24 cellular contexts compared by ENCODE assay signal in the genomic region with DNA sequence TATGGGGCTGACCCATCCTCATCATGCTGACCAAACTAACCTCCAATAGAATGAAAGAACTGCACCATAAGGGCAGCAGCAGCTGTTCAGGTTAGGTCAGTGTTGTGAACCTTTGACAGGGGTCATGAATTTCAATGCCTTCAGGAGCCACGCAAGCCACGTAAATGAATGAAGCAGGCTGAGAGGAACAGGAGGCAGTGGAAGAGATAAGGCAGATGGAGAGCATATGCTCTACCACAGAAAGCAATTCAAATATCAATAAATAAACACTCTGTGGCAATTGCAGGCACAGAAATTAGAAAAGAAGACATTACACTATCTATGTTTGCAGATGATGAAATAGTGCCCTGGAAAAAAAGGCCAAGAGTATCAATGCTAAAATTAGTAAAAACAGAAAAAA. TPM values are rescaled to one million over a fixed set of nuclear protein-coding genes. Genes with fewer than 3 reads are reported as not detected.
DNase-seq lines count a peak whose midpoint lies in the region; ATAC-seq and TF ChIP-seq lines count a peak whose summit lies in the region.
"Had no signal": no experiment of that assay in that cellular context is flagged by ENCODE, and none has a peak within 500 bp of the region (broad histone marks: within the 10 kb centered on the region; RNA-seq: fewer than 3 reads in every experiment).

No MANE protein-coding gene starts in this region.

- peak overlapping the region; percentile 97 for H3K27ac Mint-ChIP-seq in glutamatergic neuron (ENCODE audit: unreplicated experiment)
- H3K27ac Mint-ChIP-seq: activated CD4-positive, alpha-beta memory T cell treated with anti-CD3 and anti-CD28 coated beads, Interleukin-2, amount 10 ng/mL, durations not matched to agents 7 days and 5 days; natural killer cell; stimulated activated memory B cell treated with anti-CD40 and anti-IgM and Interleukin-4, amounts not matched to agents 10 μg/mL and 1 μg/mL and 100 μg/mL, for 72 hours; T-cell had no signal

- TF ChIP-seq CTCF in glutamatergic neuron (IDR thresholded peaks at IDR 0.05; ENCODE audit: partially characterized antibody, unreplicated experiment), result no peak
- no peak for TF ChIP-seq CTCF in omental fat pad (IDR thresholded peaks at IDR 0.05)

- ATAC-seq in HG02981 (IDR thresholded peaks at IDR 0.05; ENCODE audit: unreplicated experiment), result no peak
- ATAC-seq in Right ventricle myocardium inferior, result no peak
- no peak for ATAC-seq in omental fat pad (ENCODE audit: low FRiP score)
- ATAC-seq: body of pancreas; foreskin keratinocyte; natural killer cell; stimulated activated memory B cell treated with anti-CD40 and anti-IgM and Interleukin-4, amounts not matched to agents 10 μg/mL and 1 μg/mL and 100 μg/mL, for 72 hours; T-cell had no signal

- peaks cover 15% of the 10 kb centered on the region for H3K9me3 Mint-ChIP-seq in glutamatergic neuron (ENCODE audit: unreplicated experiment)
- H3K9me3 Mint-ChIP-seq: activated CD4-positive, alpha-beta memory T cell treated with anti-CD3 and anti-CD28 coated beads, Interleukin-2, amount 10 ng/mL, durations not matched to agents 7 days and 5 days; natural killer cell; stimulated activated memory B cell treated with anti-CD40 and anti-IgM and Interleukin-4, amounts not matched to agents 10 μg/mL and 1 μg/mL and 100 μg/mL, for 72 hours; T-cell had no signal

- DNase-seq in Ammon's horn (ENCODE audit: low spot score) (peak; percentile 18), NCI-H146 (lab: John Stamatoyannopoulos, UW) (peak; percentile 73), SHP77 treated with DMSO at 0.1 percent for 48 hours (lab: John Stamatoyannopoulos, UW) (peak; percentile 55), glutamatergic neuron (peak; percentile 68), Right ventricle myocardium inferior (ENCODE audit: missing footprints) (no peak), omental fat pad (ENCODE audit: low spot score) (no peak)
- DNase-seq in activated CD4-positive, CD25-positive, alpha-beta regulatory T cell treated with anti-CD3 and anti-CD28 coated beads, Interleukin-2, amount 50 U/mL, for 72 hours, result no peak
- DNase-seq: activated CD4-positive, alpha-beta memory T cell treated with anti-CD3 and anti-CD28 coated beads, Interleukin-2, amount 10 ng/mL, durations not matched to agents 7 days and 5 days; activated effector memory CD4-positive, alpha-beta T cell treated with Interleukin-2 at 50 U/mL for 16 hours; activated T-cell treated with anti-CD3 and anti-CD28 coated beads for 4 hours; body of pancreas; COR-L47; foreskin keratinocyte; left ventricle myocardium inferior; midbrain; natural killer cell; NCI-H1105 treated with DMSO at 0.1 percent for 48 hours; NCI-H510A treated with DMSO at 0.1 percent for 48 hours; ovary; retina; stimulated activated CD4-positive, alpha-beta T cell treated with anti-CD3 and anti-CD28 coated beads, Interleukin-4, amount 100 ng/mL, for 1 hour; T-cell had no signal

- H3K27me3 Mint-ChIP-seq in glutamatergic neuron (ENCODE audit: unreplicated experiment), result peaks cover 8% of the 10 kb centered on the region
- H3K27me3 Mint-ChIP-seq: activated CD4-positive, alpha-beta memory T cell treated with anti-CD3 and anti-CD28 coated beads, Interleukin-2, amount 10 ng/mL, durations not matched to agents 7 days and 5 days; stimulated activated memory B cell treated with anti-CD40 and anti-IgM and Interleukin-4, amounts not matched to agents 10 μg/mL and 1 μg/mL and 100 μg/mL, for 72 hours had no signal

- H3K36me3 Mint-ChIP-seq in glutamatergic neuron (ENCODE audit: unreplicated experiment), result peaks cover 10% of the 10 kb centered on the region
- H3K36me3 Mint-ChIP-seq: natural killer cell; stimulated activated memory B cell treated with anti-CD40 and anti-IgM and Interleukin-4, amounts not matched to agents 10 μg/mL and 1 μg/mL and 100 μg/mL, for 72 hours; T-cell had no signal

- peak overlapping the region; percentile 44 for H3K4me3 Mint-ChIP-seq in glutamatergic neuron (ENCODE audit: unreplicated experiment)
- H3K4me3 Mint-ChIP-seq: activated CD4-positive, alpha-beta memory T cell treated with anti-CD3 and anti-CD28 coated beads, Interleukin-2, amount 10 ng/mL, durations not matched to agents 7 days and 5 days; natural killer cell; stimulated activated memory B cell treated with anti-CD40 and anti-IgM and Interleukin-4, amounts not matched to agents 10 μg/mL and 1 μg/mL and 100 μg/mL, for 72 hours; T-cell had no signal

- intact Hi-C loops in Right ventricle myocardium inferior (cut with DNase I), result no loop called here

- H3K4me1 Mint-ChIP-seq in glutamatergic neuron (ENCODE audit: low read depth, unreplicated experiment), result peaks cover 45% of the 10 kb centered on the region
- H3K4me1 Mint-ChIP-seq: activated CD4-positive, alpha-beta memory T cell treated with anti-CD3 and anti-CD28 coated beads, Interleukin-2, amount 10 ng/mL, durations not matched to agents 7 days and 5 days; natural killer cell; stimulated activated memory B cell treated with anti-CD40 and anti-IgM and Interleukin-4, amounts not matched to agents 10 μg/mL and 1 μg/mL and 100 μg/mL, for 72 hours; T-cell had no signal

RNA-seq across cellular contexts. Expression of a gene that starts 56.3 kb away (rescaled TPM):
- total RNA-seq in glutamatergic neuron (ENCODE audit: unreplicated experiment) (38.7 TPM), Right ventricle myocardium inferior (not detected), omental fat pad (under 1 TPM; 0.25 to 0.56 (median 0.48) TPM)
- total RNA-seq: T-cell had no signal

Comparison
In these comparisons a context has a peak if more than half of its experiments do, and no peak if none do; other contexts are left out.
1. DNase-seq: peak in Ammon's horn (single experiment), NCI-H146 (single experiment), SHP77 treated with DMSO at 0.1 percent for 48 hours (single experiment) and glutamatergic neuron (single experiment); none in Right ventricle myocardium inferior (single experiment), activated CD4-positive, CD25-positive, alpha-beta regulatory T cell treated with anti-CD3 and anti-CD28 coated beads, Interleukin-2, amount 50 U/mL, for 72 hours (single experiment) and omental fat pad (single experiment).
2. RNA of a gene that starts 56.3 kb away (total RNA-seq): 38.7 TPM in glutamatergic neuron (single experiment); 0.25 to 0.56 TPM in omental fat pad and not detected in Right ventricle myocardium inferior (single experiment); every median in the first group is over 10 times any median in the second.